6 cellular contexts compared by ENCODE assay signal in genomic region chr14:20427231-20428009, GRCh38. TPM values are rescaled to one million over a fixed set of nuclear protein-coding genes. Genes with fewer than 3 reads are reported as not detected.
DNase-seq lines count a peak whose midpoint lies in the region; ATAC-seq and TF ChIP-seq lines count a peak whose summit lies in the region.

No MANE protein-coding gene starts in this region.

- peak; percentile 18 for DNase-seq in activated naive CD4-positive, alpha-beta T cell treated with anti-CD3 and anti-CD28 coated beads for 36 hours
- no peak for DNase-seq in activated naive CD4-positive, alpha-beta T cell treated with anti-CD3 and anti-CD28 coated beads, Interleukin-2, amount 50 U/mL, for 16 hours
- DNase-seq in HK-2 (ENCODE audit: unreplicated experiment) (peak; percentile 20), amniotic epithelial cell (ENCODE audit: low read depth) (peak; percentile 53), omental fat pad (ENCODE audit: low spot score) (no peak)
- DNase-seq in effector CD8-positive, alpha-beta T cell (lab: John Stamatoyannopoulos, UW) = no peak

- TF ChIP-seq CTCF in omental fat pad (IDR thresholded peaks at IDR 0.05) = no peak

- H3K4me1 Mint-ChIP-seq in activated naive CD4-positive, alpha-beta T cell treated with anti-CD3 and anti-CD28 coated beads for 36 hours (ENCODE audit: low read depth) = peaks cover 24% of the 10 kb centered on the region

- CTCF ChIA-PET in activated naive CD4-positive, alpha-beta T cell treated with anti-CD3 and anti-CD28 coated beads for 36 hours (lab: Charles Lee) = no interaction called here

- ATAC-seq in omental fat pad (ENCODE audit: low FRiP score) = peak; percentile 53

- H3K36me3 Mint-ChIP-seq in activated naive CD4-positive, alpha-beta T cell treated with anti-CD3 and anti-CD28 coated beads for 36 hours (ENCODE audit: low read depth) = no peaks in the 10 kb centered on the region

- no peaks in the 10 kb centered on the region for H3K9me3 Mint-ChIP-seq in activated naive CD4-positive, alpha-beta T cell treated with anti-CD3 and anti-CD28 coated beads for 36 hours

- H3K27ac Mint-ChIP-seq in activated naive CD4-positive, alpha-beta T cell treated with anti-CD3 and anti-CD28 coated beads for 36 hours = peak overlapping the region; percentile 79

- intact Hi-C loops in activated naive CD4-positive, alpha-beta T cell treated with anti-CD3 and anti-CD28 coated beads for 36 hours (cut with micrococcal nuclease) = loop anchor here (1.0 kb wide), 1 partner anchor 12 kb away; no protein-coding TSS in a partner anchor

- H3K27me3 Mint-ChIP-seq in activated naive CD4-positive, alpha-beta T cell treated with anti-CD3 and anti-CD28 coated beads for 36 hours (ENCODE audit: low read depth) = no peaks in the 10 kb centered on the region

- peak overlapping the region; percentile 0 for H3K4me3 Mint-ChIP-seq in activated naive CD4-positive, alpha-beta T cell treated with anti-CD3 and anti-CD28 coated beads for 36 hours

RNA-seq across cellular contexts. Expression of gene KLHL33, which starts 8.5 kb away (rescaled TPM):
- under 1 TPM; 0.07 to 0.10 TPM for total RNA-seq in activated naive CD4-positive, alpha-beta T cell treated with anti-CD3 and anti-CD28 coated beads for 36 hours
- 1 to 10 TPM in 1 of 4 donors, under 1 TPM in 3; 0.12 to 2.0 (median 0.39) TPM for total RNA-seq in omental fat pad

RNA-seq across cellular contexts. Expression of gene TEP1, which starts 14.1 kb away (rescaled TPM):
- 10 to 100 TPM; 34.3 to 37.0 TPM for total RNA-seq in activated naive CD4-positive, alpha-beta T cell treated with anti-CD3 and anti-CD28 coated beads for 36 hours
- 10 to 100 TPM; 22.9 to 38.8 (median 27.8) TPM for total RNA-seq in omental fat pad

RNA-seq across cellular contexts. Expression of gene OSGEP, which starts 27.2 kb away (rescaled TPM):
- total RNA-seq in activated naive CD4-positive, alpha-beta T cell treated with anti-CD3 and anti-CD28 coated beads for 36 hours = 10 to 100 TPM; 35.7 to 36.8 TPM
- 10 to 100 TPM; 30.9 to 55.1 (median 53.4) TPM for total RNA-seq in omental fat pad

RNA-seq across cellular contexts. Expression of gene APEX1, which starts 27.6 kb away (rescaled TPM):
- 100 to 1,000 TPM; 187 to 190 TPM for total RNA-seq in activated naive CD4-positive, alpha-beta T cell treated with anti-CD3 and anti-CD28 coated beads for 36 hours
- 100 to 1,000 TPM; 110 to 146 (median 131) TPM for total RNA-seq in omental fat pad

RNA-seq across cellular contexts. Expression of gene PIP4P1, which starts 33.8 kb away (rescaled TPM):
- total RNA-seq in activated naive CD4-positive, alpha-beta T cell treated with anti-CD3 and anti-CD28 coated beads for 36 hours = 10 to 100 TPM; 31.6 to 32.3 TPM
- 10 to 100 TPM; 20.4 to 24.4 (median 22.5) TPM for total RNA-seq in omental fat pad

Comparison
In these comparisons a context has a peak if more than half of its experiments do, and no peak if none do; other contexts are left out.
1. DNase-seq: peak in activated naive CD4-positive, alpha-beta T cell treated with anti-CD3 and anti-CD28 coated beads for 36 hours (single experiment), HK-2 (single experiment) and amniotic epithelial cell (single experiment); none in activated naive CD4-positive, alpha-beta T cell treated with anti-CD3 and anti-CD28 coated beads, Interleukin-2, amount 50 U/mL, for 16 hours (single experiment), omental fat pad (single experiment) and effector CD8-positive, alpha-beta T cell (single experiment).